In genomic region chr11:28512143-28512756, GRCh38 we compare ENCODE assay signal across 34 cellular contexts.
"Had no signal": no experiment of that assay in that cellular context is flagged by ENCODE, and none has a peak within 500 bp of the region (broad histone marks: within the 10 kb centered on the region; RNA-seq: fewer than 3 reads in every experiment).

No MANE protein-coding gene starts in this region.

- H3K36me3 ChIP-seq: MG63 had no signal

- H3K27ac ChIP-seq: KMS-11 had no signal

- H3K9ac ChIP-seq: KMS-11 had no signal

- H3K9me3 ChIP-seq: MG63 had no signal

- DNase-seq: Karpas-422, Kasumi-1, KG1, MG63, MM.1S, MV-4-11, NCI-H1048, NCI-H1092, NCI-H1092 treated with DMSO at 0.1 percent for 48 hours, NCI-H1105, NCI-H1105 treated with DMSO at 0.1 percent for 48 hours, NCI-H1417, NCI-H1417 treated with DMSO at 0.1 percent for 48 hours, NCI-H1436, NCI-H1436 treated with DMSO at 0.1 percent for 48 hours, NCI-H146, NCI-H1694, NCI-H1694 treated with DMSO at 0.1 percent for 48 hours, NCI-H187, NCI-H187 treated with DMSO at 0.1 percent for 48 hours, NCI-H1930, NCI-H2029, NCI-H2029 treated with DMSO at 0.1 percent for 48 hours, NCI-H2081, NCI-H2081 treated with DMSO at 0.1 percent for 48 hours, NCI-H2107, NCI-H2171, NCI-H2171 treated with DMSO at 0.1 percent for 48 hours, NCI-H2227 treated with DMSO at 0.1 percent for 48 hours, NCI-H226, NCI-H345, NCI-H446, NCI-H446 treated with DMSO at 0.1 percent for 48 hours had no signal

- H3K27me3 ChIP-seq: MG63 had no signal

- H3K4me2 ChIP-seq: KMS-11 had no signal

- H3K4me3 ChIP-seq: MG63 had no signal
